9 cellular contexts compared by ENCODE assay signal in the genomic region with DNA sequence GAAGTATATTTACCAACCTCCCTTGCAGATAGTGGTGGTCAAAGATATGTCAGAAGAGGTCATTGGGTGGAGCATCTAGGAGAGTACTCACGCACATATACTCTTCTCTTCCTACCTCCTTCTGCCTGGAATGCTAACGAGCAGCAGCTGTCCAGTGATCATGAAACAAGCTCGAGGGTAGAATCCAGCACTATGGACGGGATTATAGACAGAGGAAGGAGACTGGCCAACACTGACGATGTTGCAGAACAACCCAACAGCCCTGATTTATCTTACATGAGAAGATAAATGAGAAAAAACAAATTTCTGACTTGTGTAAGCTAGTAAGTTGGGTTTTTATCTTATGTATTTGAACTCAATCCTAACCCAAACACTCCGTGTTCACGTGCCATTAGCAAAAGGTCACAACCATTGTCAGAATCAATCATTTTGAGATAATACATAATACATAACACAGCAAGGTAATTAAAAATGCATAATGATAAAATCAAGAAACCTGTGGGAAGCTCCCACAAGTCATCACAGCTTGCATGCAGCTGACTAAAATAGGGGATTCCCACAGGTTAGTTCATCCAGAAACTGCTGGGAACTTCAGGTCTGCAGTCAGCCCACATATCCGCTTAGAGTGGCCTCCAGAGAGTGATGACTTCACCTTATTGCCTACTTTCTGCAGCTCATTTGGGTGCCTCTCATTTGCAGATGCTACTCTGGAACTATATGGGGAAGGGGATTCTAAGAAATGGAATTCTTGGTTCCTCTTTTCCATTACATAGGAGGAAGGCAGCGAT. TPM values are rescaled to one million over a fixed set of nuclear protein-coding genes. Genes with fewer than 3 reads are reported as not detected.
DNase-seq lines count a peak whose midpoint lies in the region; ATAC-seq, FAIRE-seq and TF ChIP-seq lines count a peak whose summit lies in the region.
"Had no signal": no experiment of that assay in that cellular context is flagged by ENCODE, and none has a peak within 500 bp of the region (broad histone marks: within the 10 kb centered on the region; RNA-seq: fewer than 3 reads in every experiment).

No MANE protein-coding gene starts in this region.

- H3K9me3 Mint-ChIP-seq in dendritic cell treated with granulocyte-macrophage colony-stimulating factor and Interleukin-4, amounts not matched to agents 40 ng/mL and 50 ng/mL, for 4 days, result no peaks in the 10 kb centered on the region
- H3K9me3 Mint-ChIP-seq in CD4-positive, alpha-beta memory T cell, result peaks cover 0 to 7% (median 3%) of the 10 kb centered on the region in 8 donors

- no peaks in the 10 kb centered on the region for H3K36me3 Mint-ChIP-seq in dendritic cell treated with granulocyte-macrophage colony-stimulating factor and Interleukin-4, amounts not matched to agents 40 ng/mL and 50 ng/mL, for 4 days (ENCODE audit: low read depth)
- no peaks in the 10 kb centered on the region for H3K36me3 Mint-ChIP-seq in CD4-positive, alpha-beta memory T cell

- H3K4me3 ChIP-seq in effector memory CD4-positive, alpha-beta T cell (ENCODE audit: insufficient read depth, low read depth, low read length, poor library complexity, severe bottlenecking), result no peak overlapping the region
- no peak overlapping the region for H3K4me3 ChIP-seq in CD4-positive, alpha-beta memory T cell (ENCODE audit: low read length in 2 of 2)

- no peaks in the 10 kb centered on the region for H3K27me3 Mint-ChIP-seq in dendritic cell treated with granulocyte-macrophage colony-stimulating factor and Interleukin-4, amounts not matched to agents 40 ng/mL and 50 ng/mL, for 4 days
- H3K27me3 Mint-ChIP-seq in CD4-positive, alpha-beta memory T cell, result no peaks in the 10 kb centered on the region

- FAIRE-seq in GM12891 (lab: Jason Lieb, UNC), result peak; percentile 76

- POLR2A ChIA-PET in CD4-positive, alpha-beta memory T cell (lab: Charles Lee; ENCODE audit: partially characterized antibody), result no interaction called here

- intact Hi-C loops in dendritic cell treated with granulocyte-macrophage colony-stimulating factor and Interleukin-4, amounts not matched to agents 40 ng/mL and 50 ng/mL, for 4 days (cut with micrococcal nuclease), result no loop called here
- intact Hi-C loops in CD4-positive, alpha-beta memory T cell (cut with micrococcal nuclease), result no loop called here

- H3K4me3 Mint-ChIP-seq in dendritic cell treated with granulocyte-macrophage colony-stimulating factor and Interleukin-4, amounts not matched to agents 40 ng/mL and 50 ng/mL, for 4 days, result no peak overlapping the region
- no peak overlapping the region for H3K4me3 Mint-ChIP-seq in CD4-positive, alpha-beta memory T cell

- DNase-seq in GM12891 (ENCODE audit: insufficient read length, low spot score) (peak; percentile 10), left lobe of liver (ENCODE audit: low spot score) (no peak), NCI-H1436 (lab: John Stamatoyannopoulos, UW) (no peak)
- no peak for DNase-seq in effector memory CD4-positive, alpha-beta T cell
- DNase-seq in CD4-positive, alpha-beta memory T cell, result no peak
- DNase-seq: NCI-H2227 treated with DMSO at 0.1 percent for 48 hours had no signal

- peak overlapping the region; percentile 45 for H3K27ac Mint-ChIP-seq in dendritic cell treated with granulocyte-macrophage colony-stimulating factor and Interleukin-4, amounts not matched to agents 40 ng/mL and 50 ng/mL, for 4 days
- H3K27ac Mint-ChIP-seq in CD4-positive, alpha-beta memory T cell, result no peak overlapping the region

- H3K4me1 ChIP-seq in effector memory CD4-positive, alpha-beta T cell (ENCODE audit: control insufficient read depth, insufficient read depth, low read length, poor library complexity, severe bottlenecking), result no peaks in the 10 kb centered on the region
- H3K4me1 ChIP-seq in CD4-positive, alpha-beta memory T cell (ENCODE audit: insufficient read depth, low read length), result peaks cover 4% of the 10 kb centered on the region

- CTCF ChIA-PET in CD4-positive, alpha-beta memory T cell (lab: Charles Lee; ENCODE audit: partially characterized antibody), result no interaction called here

- no peak for TF ChIP-seq POLR2A in GM12891 (IDR thresholded peaks at IDR 0.05; ENCODE audit: low read depth, low read length)

- H3K36me3 ChIP-seq in effector memory CD4-positive, alpha-beta T cell (ENCODE audit: control insufficient read depth, insufficient read depth, low read length), result no peaks in the 10 kb centered on the region
- H3K36me3 ChIP-seq in CD4-positive, alpha-beta memory T cell (ENCODE audit: insufficient read depth, low read length), result no peaks in the 10 kb centered on the region

- H3K4me1 Mint-ChIP-seq in dendritic cell treated with granulocyte-macrophage colony-stimulating factor and Interleukin-4, amounts not matched to agents 40 ng/mL and 50 ng/mL, for 4 days (ENCODE audit: low read depth), result peaks cover 17% of the 10 kb centered on the region
- H3K4me1 Mint-ChIP-seq in CD4-positive, alpha-beta memory T cell, result peaks cover 0 to 5% (median 0%) of the 10 kb centered on the region in 4 donors

- H3K9me3 ChIP-seq in effector memory CD4-positive, alpha-beta T cell (ENCODE audit: control insufficient read depth, low read length), result no peaks in the 10 kb centered on the region
- H3K9me3 ChIP-seq in CD4-positive, alpha-beta memory T cell (ENCODE audit: control insufficient read depth in 1 of 2, low read length in 2 of 2), result no peaks in the 10 kb centered on the region

- H3K27ac ChIP-seq in effector memory CD4-positive, alpha-beta T cell (ENCODE audit: insufficient read depth, low read length, poor library complexity, severe bottlenecking), result no peak overlapping the region
- no peak overlapping the region for H3K27ac ChIP-seq in CD4-positive, alpha-beta memory T cell (ENCODE audit: low read depth, low read length)

- peak; percentile 89 for ATAC-seq in GM19463 (IDR thresholded peaks at IDR 0.05; ENCODE audit: unreplicated experiment)
- peak; percentile 74 for ATAC-seq in HG03175 (IDR thresholded peaks at IDR 0.05; ENCODE audit: unreplicated experiment)
- ATAC-seq in left lobe of liver, result no peak

- no peaks in the 10 kb centered on the region for H3K27me3 ChIP-seq in effector memory CD4-positive, alpha-beta T cell (replicated peaks; ENCODE audit: control insufficient read depth, insufficient read depth, low read length, poor library complexity, severe bottlenecking)
- H3K27me3 ChIP-seq in CD4-positive, alpha-beta memory T cell (ENCODE audit: insufficient read depth, low read length), result no peaks in the 10 kb centered on the region

TF ChIP-seq in GM12891, 5 proteins besides CTCF, POLR2A, EP300 and RAD21:
- TF ChIP-seq POU2F2 (IDR thresholded peaks at IDR 0.05; ENCODE audit: low read depth, low read length) (peak; percentile 86), SPI1 (IDR thresholded peaks at IDR 0.05; ENCODE audit: low read depth, low read length) (peak; percentile 57), TAF1 (IDR thresholded peaks at IDR 0.05; ENCODE audit: low read depth, low read length) (no peak), POLR2AphosphoS5 (IDR thresholded peaks at IDR 0.05; ENCODE audit: low read depth, low read length) (no peak), PAX5 (IDR thresholded peaks at IDR 0.05; ENCODE audit: insufficient read depth, low read length, severe bottlenecking) (peak; percentile 53)

RNA-seq across cellular contexts. Expression of gene STK38L, which starts 36.3 kb away (rescaled TPM):
- polyA plus RNA-seq in GM12891 (2012; ENCODE audit: low read depth, missing spikeins), result 39.9 TPM
- 7.7 TPM for total RNA-seq in left lobe of liver
- 10 to 100 TPM; 17.2 to 21.8 TPM for total RNA-seq in CD4-positive, alpha-beta memory T cell
- polyA plus RNA-seq in CD4-positive, alpha-beta memory T cell, result 10 to 100 TPM in 1 of 2 donors, 1 to 10 TPM in 1; 8.4 to 13.3 TPM
